Comparison of ENCODE assay signal across 2 cellular contexts in genomic region chr11:27388001-27388400, GRCh38.
TF ChIP-seq lines count a peak whose summit lies in the region.

No MANE protein-coding gene starts in this region.

TF ChIP-seq in SK-N-SH, 30 proteins besides CTCF, POLR2A, EP300 and RAD21:
- TF ChIP-seq IRF3 (IDR thresholded peaks at IDR 0.05; ENCODE audit: low read depth, low read length): no peak
- no peak for TF ChIP-seq POLR2AphosphoS5 (IDR thresholded peaks at IDR 0.05; ENCODE audit: low read depth, low read length)
- TF ChIP-seq TAF1 (IDR thresholded peaks at IDR 0.05; ENCODE audit: borderline replicate concordance, low read depth, low read length): no peak
- TF ChIP-seq FOXM1 (IDR thresholded peaks at IDR 0.05; ENCODE audit: low read depth): no peak
- TF ChIP-seq RFX5 (IDR thresholded peaks at IDR 0.05; ENCODE audit: low read length): no peak
- TF ChIP-seq NRF1 (IDR thresholded peaks at IDR 0.05; ENCODE audit: low read depth, low read length): no peak
- TF ChIP-seq GATA2 (CRISPR knock-in tag; IDR thresholded peaks at IDR 0.05): no peak
- TF ChIP-seq, protein P1, sequence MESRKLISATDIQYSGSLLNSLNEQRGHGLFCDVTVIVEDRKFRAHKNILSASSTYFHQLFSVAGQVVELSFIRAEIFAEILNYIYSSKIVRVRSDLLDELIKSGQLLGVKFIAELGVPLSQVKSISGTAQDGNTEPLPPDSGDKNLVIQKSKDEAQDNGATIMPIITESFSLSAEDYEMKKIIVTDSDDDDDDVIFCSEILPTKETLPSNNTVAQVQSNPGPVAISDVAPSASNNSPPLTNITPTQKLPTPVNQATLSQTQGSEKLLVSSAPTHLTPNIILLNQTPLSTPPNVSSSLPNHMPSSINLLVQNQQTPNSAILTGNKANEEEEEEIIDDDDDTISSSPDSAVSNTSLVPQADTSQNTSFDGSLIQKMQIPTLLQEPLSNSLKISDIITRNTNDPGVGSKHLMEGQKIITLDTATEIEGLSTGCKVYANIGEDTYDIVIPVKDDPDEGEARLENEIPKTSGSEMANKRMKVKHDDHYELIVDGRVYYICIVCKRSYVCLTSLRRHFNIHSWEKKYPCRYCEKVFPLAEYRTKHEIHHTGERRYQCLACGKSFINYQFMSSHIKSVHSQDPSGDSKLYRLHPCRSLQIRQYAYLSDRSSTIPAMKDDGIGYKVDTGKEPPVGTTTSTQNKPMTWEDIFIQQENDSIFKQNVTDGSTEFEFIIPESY (IDR thresholded peaks at IDR 0.05; ENCODE audit: borderline replicate concordance, low read depth): no peak
- TF ChIP-seq, protein P2, sequence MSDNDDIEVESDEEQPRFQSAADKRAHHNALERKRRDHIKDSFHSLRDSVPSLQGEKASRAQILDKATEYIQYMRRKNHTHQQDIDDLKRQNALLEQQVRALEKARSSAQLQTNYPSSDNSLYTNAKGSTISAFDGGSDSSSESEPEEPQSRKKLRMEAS (IDR thresholded peaks at IDR 0.05; ENCODE audit: low read depth): no peak
- no peak for TF ChIP-seq TEAD4 (IDR thresholded peaks at IDR 0.05; ENCODE audit: borderline replicate concordance, insufficient read depth)
- no peak for TF ChIP-seq EZH2phosphoT487 (IDR thresholded peaks at IDR 0.05; ENCODE audit: borderline replicate concordance, low read depth)
- no peak for TF ChIP-seq GABPA (IDR thresholded peaks at IDR 0.05; ENCODE audit: low read depth)

TF ChIP-seq in GM12878, 131 proteins besides CTCF, POLR2A, EP300 and RAD21:
- TF ChIP-seq BCLAF1 (IDR thresholded peaks at IDR 0.05) (no peak), CBX5 (IDR thresholded peaks at IDR 0.05; ENCODE audit: low read depth) (no peak), DPF2 (IDR thresholded peaks at IDR 0.05) (no peak), PAX8 (IDR thresholded peaks at IDR 0.05) (no peak), E2F8 (IDR thresholded peaks at IDR 0.05; ENCODE audit: low read depth, partially characterized antibody) (no peak), BMI1 (IDR thresholded peaks at IDR 0.05; ENCODE audit: borderline replicate concordance) (no peak), TCF12 (IDR thresholded peaks at IDR 0.05; ENCODE audit: low read depth, low read length) (no peak), IKZF2 (IDR thresholded peaks at IDR 0.05) (no peak), HDAC2 (IDR thresholded peaks at IDR 0.05) (no peak), ZBED1 (IDR thresholded peaks at IDR 0.05; ENCODE audit: borderline replicate concordance) (no peak), ATF3 (IDR thresholded peaks at IDR 0.05; ENCODE audit: borderline replicate concordance, extremely low read depth, low read depth, low read length) (no peak), SMARCA5 (IDR thresholded peaks at IDR 0.05) (no peak), PML (IDR thresholded peaks at IDR 0.05; ENCODE audit: low read length) (no peak), PKNOX1 (IDR thresholded peaks at IDR 0.05) (no peak)
- TF ChIP-seq, protein P3, sequence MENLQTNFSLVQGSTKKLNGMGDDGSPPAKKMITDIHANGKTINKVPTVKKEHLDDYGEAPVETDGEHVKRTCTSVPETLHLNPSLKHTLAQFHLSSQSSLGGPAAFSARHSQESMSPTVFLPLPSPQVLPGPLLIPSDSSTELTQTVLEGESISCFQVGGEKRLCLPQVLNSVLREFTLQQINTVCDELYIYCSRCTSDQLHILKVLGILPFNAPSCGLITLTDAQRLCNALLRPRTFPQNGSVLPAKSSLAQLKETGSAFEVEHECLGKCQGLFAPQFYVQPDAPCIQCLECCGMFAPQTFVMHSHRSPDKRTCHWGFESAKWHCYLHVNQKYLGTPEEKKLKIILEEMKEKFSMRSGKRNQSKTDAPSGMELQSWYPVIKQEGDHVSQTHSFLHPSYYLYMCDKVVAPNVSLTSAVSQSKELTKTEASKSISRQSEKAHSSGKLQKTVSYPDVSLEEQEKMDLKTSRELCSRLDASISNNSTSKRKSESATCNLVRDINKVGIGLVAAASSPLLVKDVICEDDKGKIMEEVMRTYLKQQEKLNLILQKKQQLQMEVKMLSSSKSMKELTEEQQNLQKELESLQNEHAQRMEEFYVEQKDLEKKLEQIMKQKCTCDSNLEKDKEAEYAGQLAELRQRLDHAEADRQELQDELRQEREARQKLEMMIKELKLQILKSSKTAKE (IDR thresholded peaks at IDR 0.05; ENCODE audit: low read depth, poor library complexity, severe bottlenecking): no peak
- TF ChIP-seq, protein P4, sequence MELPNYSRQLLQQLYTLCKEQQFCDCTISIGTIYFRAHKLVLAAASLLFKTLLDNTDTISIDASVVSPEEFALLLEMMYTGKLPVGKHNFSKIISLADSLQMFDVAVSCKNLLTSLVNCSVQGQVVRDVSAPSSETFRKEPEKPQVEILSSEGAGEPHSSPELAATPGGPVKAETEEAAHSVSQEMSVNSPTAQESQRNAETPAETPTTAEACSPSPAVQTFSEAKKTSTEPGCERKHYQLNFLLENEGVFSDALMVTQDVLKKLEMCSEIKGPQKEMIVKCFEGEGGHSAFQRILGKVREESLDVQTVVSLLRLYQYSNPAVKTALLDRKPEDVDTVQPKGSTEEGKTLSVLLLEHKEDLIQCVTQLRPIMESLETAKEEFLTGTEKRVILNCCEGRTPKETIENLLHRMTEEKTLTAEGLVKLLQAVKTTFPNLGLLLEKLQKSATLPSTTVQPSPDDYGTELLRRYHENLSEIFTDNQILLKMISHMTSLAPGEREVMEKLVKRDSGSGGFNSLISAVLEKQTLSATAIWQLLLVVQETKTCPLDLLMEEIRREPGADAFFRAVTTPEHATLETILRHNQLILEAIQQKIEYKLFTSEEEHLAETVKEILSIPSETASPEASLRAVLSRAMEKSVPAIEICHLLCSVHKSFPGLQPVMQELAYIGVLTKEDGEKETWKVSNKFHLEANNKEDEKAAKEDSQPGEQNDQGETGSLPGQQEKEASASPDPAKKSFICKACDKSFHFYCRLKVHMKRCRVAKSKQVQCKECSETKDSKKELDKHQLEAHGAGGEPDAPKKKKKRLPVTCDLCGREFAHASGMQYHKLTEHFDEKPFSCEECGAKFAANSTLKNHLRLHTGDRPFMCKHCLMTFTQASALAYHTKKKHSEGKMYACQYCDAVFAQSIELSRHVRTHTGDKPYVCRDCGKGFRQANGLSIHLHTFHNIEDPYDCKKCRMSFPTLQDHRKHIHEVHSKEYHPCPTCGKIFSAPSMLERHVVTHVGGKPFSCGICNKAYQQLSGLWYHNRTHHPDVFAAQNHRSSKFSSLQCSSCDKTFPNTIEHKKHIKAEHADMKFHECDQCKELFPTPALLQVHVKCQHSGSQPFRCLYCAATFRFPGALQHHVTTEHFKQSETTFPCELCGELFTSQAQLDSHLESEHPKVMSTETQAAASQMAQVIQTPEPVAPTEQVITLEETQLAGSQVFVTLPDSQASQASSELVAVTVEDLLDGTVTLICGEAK (IDR thresholded peaks at IDR 0.05; ENCODE audit: borderline replicate concordance): no peak
